ENCODE assay signal across 16 cellular contexts in genomic region chr19:54456423-54457373, GRCh38. TPM values are rescaled to one million over a fixed set of nuclear protein-coding genes. Genes with fewer than 3 reads are reported as not detected.
A peak's percentile ranks its signal among the peaks of the same experiment; 100 is the strongest.
DNase-seq lines count a peak whose midpoint lies in the region; ATAC-seq, FAIRE-seq and TF ChIP-seq lines count a peak whose summit lies in the region.
"Had no signal": no experiment of that assay in that cellular context is flagged by ENCODE, and none has a peak within 500 bp of the region (broad histone marks: within the 10 kb centered on the region; RNA-seq: fewer than 3 reads in every experiment).

No MANE protein-coding gene starts in this region.

- no peak overlapping the region for H3K4me3 ChIP-seq in K562
- H3K4me3 ChIP-seq: GM23338 had no signal

- H3K27me3 Mint-ChIP-seq in memory B cell, result no peaks in the 10 kb centered on the region
- no peaks in the 10 kb centered on the region for H3K27me3 Mint-ChIP-seq in stimulated activated naive CD8-positive, alpha-beta T cell treated with anti-CD3 and anti-CD28 coated beads, Interleukin-15, amount 100 ng/mL, for 72 hours

- H3K27me3 ChIP-seq in K562 (ENCODE audit: control insufficient read depth in 2 of 2, insufficient read depth in 2 of 2, low read length in 2 of 2), result no peaks in the 10 kb centered on the region

- 97% methylated on average over 25 of the region's 51 CpGs for WGBS in K562 (ENCODE audit: insufficient coverage, low coverage, missing lambda C conversion rate)

- no peak for DNase-seq in GM12891 (ENCODE audit: insufficient read length, low spot score)
- peak in 1 of 4 experiments; percentile 22 for DNase-seq in K562 (ENCODE audit: extremely low read depth in 1 of 4, low spot score in 3 of 4)
- no peak for DNase-seq in memory B cell (ENCODE audit: low spot score in 2 of 2)
- no peak for DNase-seq in stimulated activated naive CD8-positive, alpha-beta T cell treated with anti-CD3 and anti-CD28 coated beads, Interleukin-15, amount 100 ng/mL, for 72 hours
- DNase-seq in effector CD8-positive, alpha-beta T cell (lab: John Stamatoyannopoulos, UW), result no peak
- DNase-seq: ACHN, AML-193, NCI-H1048, NCI-H1436 treated with DMSO at 0.1 percent for 48 hours, NCI-H2029 treated with DMSO at 0.1 percent for 48 hours, NCI-H748 treated with DMSO at 0.1 percent for 48 hours had no signal

- H3K9me3 Mint-ChIP-seq in memory B cell, result no peaks in the 10 kb centered on the region
- no peaks in the 10 kb centered on the region for H3K9me3 Mint-ChIP-seq in stimulated activated naive CD8-positive, alpha-beta T cell treated with anti-CD3 and anti-CD28 coated beads, Interleukin-15, amount 100 ng/mL, for 72 hours
- H3K9me3 Mint-ChIP-seq: GM23338 had no signal

- intact Hi-C loops in K562 (cut with micrococcal nuclease), result no loop called here

- no peak overlapping the region for H3K4me3 Mint-ChIP-seq in memory B cell
- no peak overlapping the region for H3K4me3 Mint-ChIP-seq in stimulated activated naive CD8-positive, alpha-beta T cell treated with anti-CD3 and anti-CD28 coated beads, Interleukin-15, amount 100 ng/mL, for 72 hours
- H3K4me3 Mint-ChIP-seq: GM23338 had no signal

- TF ChIP-seq POLR2A in GM12891 (IDR thresholded peaks at IDR 0.05; ENCODE audit: low read depth, low read length) (no peak), K562 (conservative IDR thresholded peaks at IDR 0.05) (no peak)

- no peak for TF ChIP-seq EP300 in K562 (IDR thresholded peaks at IDR 0.05; ENCODE audit: low read length)

- no peak for TF ChIP-seq RAD21 in K562 (CRISPR knock-in tag; conservative IDR thresholded peaks at IDR 0.05 in 1 of 2, IDR thresholded peaks at IDR 0.05 in 1 of 2)

- ATAC-seq in K562, result no peak
- ATAC-seq in memory B cell (ENCODE audit: low read depth), result peak; percentile 8
- no peak for ATAC-seq in GM21529 (IDR thresholded peaks at IDR 0.05; ENCODE audit: unreplicated experiment)
- ATAC-seq in stimulated activated naive CD8-positive, alpha-beta T cell treated with anti-CD3 and anti-CD28 coated beads, Interleukin-15, amount 100 ng/mL, for 72 hours, result no peak
- ATAC-seq: GM23338 had no signal

- H3K27ac ChIP-seq in K562 (ENCODE audit: extremely low read depth, low read depth, low read length), result no peak overlapping the region
- H3K27ac ChIP-seq: KMS-11 had no signal

- no peak overlapping the region for H3K9ac ChIP-seq in K562 (ENCODE audit: insufficient read depth in 1 of 2, low read depth in 2 of 2, low read length in 2 of 2)
- H3K9ac ChIP-seq: KMS-11 had no signal

- peaks cover 24% of the 10 kb centered on the region for H4K20me1 ChIP-seq in K562 (replicated peaks; ENCODE audit: control insufficient read depth, insufficient read depth, low read length)

- POLR2A ChIA-PET in K562 (lab: Yijun Ruan, JAX), result interaction anchor here (0.7 to 0.9 kb wide), 2 partner anchors 8 to 28 kb away, joined by 3 to 4 read pairs; no protein-coding TSS in a partner anchor

- no peak overlapping the region for H3K4me2 ChIP-seq in K562 (ENCODE audit: insufficient read depth, low read length)
- H3K4me2 ChIP-seq: GM23338, KMS-11 had no signal

- peaks cover 0 to 27% of the 10 kb centered on the region in 2 experiments; a peak in 2 of 5 replicates for H3K4me1 ChIP-seq in K562 (replicated peaks in 1 of 2; ENCODE audit: control insufficient read depth in 2 of 2, insufficient read depth in 2 of 2, low read length in 2 of 2)

- H3K4me1 Mint-ChIP-seq in memory B cell, result peaks cover 16% of the 10 kb centered on the region
- peaks cover 62% of the 10 kb centered on the region for H3K4me1 Mint-ChIP-seq in stimulated activated naive CD8-positive, alpha-beta T cell treated with anti-CD3 and anti-CD28 coated beads, Interleukin-15, amount 100 ng/mL, for 72 hours

- FAIRE-seq in GM12891 (lab: Jason Lieb, UNC) (no peak), K562 (lab: Jason Lieb, UNC) (no peak)

- H2AFZ ChIP-seq in K562 (ENCODE audit: low read depth, low read length), result no peak overlapping the region
- H2AFZ ChIP-seq: GM23338 had no signal

- peaks cover 26% of the 10 kb centered on the region for H3K79me2 ChIP-seq in K562 (ENCODE audit: control insufficient read depth, insufficient read depth, low read length)

- H3K36me3 ChIP-seq in K562 (ENCODE audit: control insufficient read depth, insufficient read depth, low read length), result peaks cover 98% of the 10 kb centered on the region

- BruUV-seq in K562 (replicated peaks; lab: Mats Ljungman, UMichigan), result no TSS peak

- peaks cover 7% of the 10 kb centered on the region for H3K9me1 ChIP-seq in K562 (ENCODE audit: control insufficient read depth, insufficient read depth, low read length)

- H3K9me3 ChIP-seq in K562 (replicated peaks; ENCODE audit: control insufficient read depth, insufficient read depth, low read depth, low read length), result no peaks in the 10 kb centered on the region

- peaks cover 34% of the 10 kb centered on the region for H3K36me3 Mint-ChIP-seq in memory B cell

- in situ Hi-C loops in K562 (cut with MboI), result no loop called here

- CTCF ChIA-PET in K562 (lab: Yijun Ruan, JAX; ENCODE audit: low intra/inter-chr PET ratio), result no interaction called here

- peak overlapping the region; percentile 58 for H3K27ac Mint-ChIP-seq in memory B cell
- peak overlapping the region in 1 of 2 donors; percentile 60 for H3K27ac Mint-ChIP-seq in stimulated activated naive CD8-positive, alpha-beta T cell treated with anti-CD3 and anti-CD28 coated beads, Interleukin-15, amount 100 ng/mL, for 72 hours
- H3K27ac Mint-ChIP-seq: GM23338 had no signal

- no peak for TF ChIP-seq CTCF in K562 (IDR thresholded peaks at IDR 0.05 in 2 of 3, conservative IDR thresholded peaks at IDR 0.05 in 1 of 3; ENCODE audit: insufficient read depth in 2 of 3, low read depth in 1 of 3, low read length in 3 of 3)

RNA-seq across cellular contexts. Expression of gene LENG9, which starts 6.9 kb away (rescaled TPM):
- 2.0 TPM for polyA plus RNA-seq in GM12891 (2012; ENCODE audit: low read depth, missing spikeins)
- total RNA-seq in K562 (2011; cell fraction: chromatin; rRNA removed; ENCODE audit: low replicate concordance), result 0.53 TPM in 1 of 2 replicates, not detected in the other
- 1.2 TPM in 2 replicates for total RNA-seq in K562 (2011; cell fraction: nucleolus; rRNA removed)
- 0.44 and 0.61 TPM in 2 replicates for total RNA-seq in K562 (2011; cell fraction: nucleoplasm; rRNA removed)
- 0.64 and 1.6 TPM in 2 replicates for total RNA-seq in K562 (2014; rRNA removed)
- total RNA-seq in K562 (2014; rRNA removed; fragmentation: Illumina TruSeq; extraction: Trizol), result 0.10 TPM in 1 of 2 replicates, not detected in the other
- total RNA-seq in K562 (2015; rRNA removed; fragmentation: Illumina TruSeq; extraction: Trizol), result 0.38 and 0.43 TPM in 2 replicates
- total RNA-seq in K562 (2021), result 0.58 and 0.74 TPM in 2 replicates
- polyA plus RNA-seq in K562 (2011; rRNA removed), result 0.11 and 0.12 TPM in 2 replicates
- polyA plus RNA-seq in K562 (2011; cell fraction: cytosol; rRNA removed), result 0.32 and 0.64 TPM in 2 replicates
- polyA plus RNA-seq in K562 (2011; cell fraction: nucleus; rRNA removed), result 0.24 and 0.43 TPM in 2 replicates
- 0.35 and 0.48 TPM in 2 replicates for polyA plus RNA-seq in K562 (2012)
- polyA plus RNA-seq in K562 (2014; fragmentation: Illumina TruSeq; extraction: Trizol), result 0.06 and 0.28 TPM in 2 replicates
- under 1 TPM; 0.23 to 0.34 TPM for polyA plus RNA-seq in K562 (2014; fragmentation: Nextera tagmentation; extraction: Ambion mirVana)
- 0.15 and 0.32 TPM in 2 replicates for polyA plus RNA-seq in K562 (2014; rRNA removed)
- polyA minus RNA-seq in K562 (2011; rRNA and poly(A)+ RNA removed), result 0.28 TPM in 1 of 2 replicates, not detected in the other
- polyA minus RNA-seq in K562 (2011; cell fraction: cytosol; rRNA and poly(A)+ RNA removed), result 0.91 and 0.95 TPM in 2 replicates
- polyA minus RNA-seq in K562 (2011; cell fraction: nucleus; rRNA and poly(A)+ RNA removed), result 0.89 and 1.8 TPM in 2 replicates

RNA-seq across cellular contexts. Expression of gene LENG8, which starts 7.7 kb away (rescaled TPM):
- 142 TPM for polyA plus RNA-seq in GM12891 (2012; ENCODE audit: low read depth, missing spikeins)
- total RNA-seq in K562 (2011; cell fraction: chromatin; rRNA removed; ENCODE audit: low replicate concordance), result 299 and 811 TPM in 2 replicates
- 301 and 324 TPM in 2 replicates for total RNA-seq in K562 (2011; cell fraction: nucleolus; rRNA removed)
- 310 and 346 TPM in 2 replicates for total RNA-seq in K562 (2011; cell fraction: nucleoplasm; rRNA removed)
- total RNA-seq in K562 (2014; rRNA removed) (32.2 and 36.0 TPM in 2 replicates), K562 (2014; rRNA removed; fragmentation: Illumina TruSeq; extraction: Trizol) (6.0 and 8.4 TPM in 2 replicates), K562 (2015; rRNA removed; fragmentation: Illumina TruSeq; extraction: Trizol) (16.3 and 17.2 TPM in 2 replicates), K562 (2021) (116 and 146 TPM in 2 replicates)
- polyA plus RNA-seq in K562 (2011; rRNA removed) (28.1 and 70.4 TPM in 2 replicates), K562 (2014; fragmentation: Illumina TruSeq; extraction: Trizol) (44.5 and 79.0 TPM in 2 replicates), K562 (2014; fragmentation: Nextera tagmentation; extraction: Ambion mirVana) (1 to 10 TPM in 1 of 2 experiments, under 1 TPM in 1; 0.74 to 2.3 TPM), K562 (2014; rRNA removed) (125 and 144 TPM in 2 replicates)
- polyA plus RNA-seq in K562 (2011; cell fraction: cytosol; rRNA removed), result 32.2 and 33.2 TPM in 2 replicates
- 546 and 794 TPM in 2 replicates for polyA plus RNA-seq in K562 (2011; cell fraction: nucleus; rRNA removed)
- polyA plus RNA-seq in K562 (2012), result 103 and 172 TPM in 2 replicates
- 16.0 and 20.5 TPM in 2 replicates for polyA minus RNA-seq in K562 (2011; rRNA and poly(A)+ RNA removed)
- polyA minus RNA-seq in K562 (2011; cell fraction: cytosol; rRNA and poly(A)+ RNA removed), result 21.1 and 33.8 TPM in 2 replicates
- polyA minus RNA-seq in K562 (2011; cell fraction: nucleus; rRNA and poly(A)+ RNA removed), result 88.3 and 112 TPM in 2 replicates

RNA-seq across cellular contexts. Expression of gene CDC42EP5, which starts 16.4 kb away (rescaled TPM):
- polyA plus RNA-seq in GM12891 (2012; ENCODE audit: low read depth, missing spikeins), result 1.3 TPM
- total RNA-seq in K562 (2011; cell fraction: chromatin; rRNA removed; ENCODE audit: low replicate concordance), result not detected in 2 replicates
- not detected in 2 replicates for total RNA-seq in K562 (2011; cell fraction: nucleolus; rRNA removed)
- total RNA-seq in K562 (2011; cell fraction: nucleoplasm; rRNA removed), result not detected in 2 replicates
- total RNA-seq in K562 (2014; rRNA removed) (not detected in 2 replicates), K562 (2014; rRNA removed; fragmentation: Illumina TruSeq; extraction: Trizol) (not detected in 2 replicates), K562 (2015; rRNA removed; fragmentation: Illumina TruSeq; extraction: Trizol) (not detected in 2 replicates), K562 (2021) (0.29 and 0.38 TPM in 2 replicates)
- polyA plus RNA-seq in K562 (2011; rRNA removed) (0.09 and 0.15 TPM in 2 replicates), K562 (2014; fragmentation: Illumina TruSeq; extraction: Trizol) (not detected in 2 replicates), K562 (2014; fragmentation: Nextera tagmentation; extraction: Ambion mirVana) (not detected), K562 (2014; rRNA removed) (0.96 TPM in 1 of 2 replicates, not detected in the other)
- polyA plus RNA-seq in K562 (2011; cell fraction: cytosol; rRNA removed), result 0.67 TPM in 1 of 2 replicates, not detected in the other
- polyA plus RNA-seq in K562 (2011; cell fraction: nucleus; rRNA removed), result 0.14 and 0.54 TPM in 2 replicates
- 0.32 and 0.38 TPM in 2 replicates for polyA plus RNA-seq in K562 (2012)
- not detected in 2 replicates for polyA minus RNA-seq in K562 (2011; rRNA and poly(A)+ RNA removed)
- polyA minus RNA-seq in K562 (2011; cell fraction: cytosol; rRNA and poly(A)+ RNA removed), result not detected in 2 replicates
- polyA minus RNA-seq in K562 (2011; cell fraction: nucleus; rRNA and poly(A)+ RNA removed), result not detected in 2 replicates

RNA-seq across cellular contexts. Expression of gene TTYH1, which starts 41.4 kb away (rescaled TPM):
- 0.58 TPM for polyA plus RNA-seq in GM12891 (2012; ENCODE audit: low read depth, missing spikeins)
- not detected in 2 replicates for total RNA-seq in K562 (2011; cell fraction: chromatin; rRNA removed; ENCODE audit: low replicate concordance)
- not detected in 2 replicates for total RNA-seq in K562 (2011; cell fraction: nucleolus; rRNA removed)
- not detected in 2 replicates for total RNA-seq in K562 (2011; cell fraction: nucleoplasm; rRNA removed)
- total RNA-seq in K562 (2014; rRNA removed) (not detected in 2 replicates), K562 (2014; rRNA removed; fragmentation: Illumina TruSeq; extraction: Trizol) (not detected in 2 replicates), K562 (2015; rRNA removed; fragmentation: Illumina TruSeq; extraction: Trizol) (not detected in 2 replicates), K562 (2021) (not detected in 2 replicates)
- polyA plus RNA-seq in K562 (2011; rRNA removed) (not detected in 2 replicates), K562 (2014; fragmentation: Illumina TruSeq; extraction: Trizol) (not detected in 2 replicates), K562 (2014; fragmentation: Nextera tagmentation; extraction: Ambion mirVana) (under 1 TPM in 1 of 2 experiments, not detected in 1; 0.08 TPM), K562 (2014; rRNA removed) (not detected in 2 replicates)
- polyA plus RNA-seq in K562 (2011; cell fraction: cytosol; rRNA removed), result not detected in 2 replicates
- not detected in 2 replicates for polyA plus RNA-seq in K562 (2011; cell fraction: nucleus; rRNA removed)
- polyA plus RNA-seq in K562 (2012), result 0.17 and 0.36 TPM in 2 replicates
- polyA minus RNA-seq in K562 (2011; rRNA and poly(A)+ RNA removed), result not detected in 2 replicates
- not detected in 2 replicates for polyA minus RNA-seq in K562 (2011; cell fraction: cytosol; rRNA and poly(A)+ RNA removed)
- polyA minus RNA-seq in K562 (2011; cell fraction: nucleus; rRNA and poly(A)+ RNA removed), result not detected in 2 replicates
- total RNA-seq: M059J, NCI-H460 had no signal

RNA-seq across cellular contexts. Expression of gene LAIR2, which starts 45.9 kb away (rescaled TPM):
- 1.2 TPM for polyA plus RNA-seq in GM12891 (2012; ENCODE audit: low read depth, missing spikeins)
- total RNA-seq in K562 (2011; cell fraction: chromatin; rRNA removed; ENCODE audit: low replicate concordance), result not detected in 2 replicates
- total RNA-seq in K562 (2011; cell fraction: nucleolus; rRNA removed), result not detected in 2 replicates
- total RNA-seq in K562 (2011; cell fraction: nucleoplasm; rRNA removed), result not detected in 2 replicates
- total RNA-seq in K562 (2014; rRNA removed) (not detected in 2 replicates), K562 (2014; rRNA removed; fragmentation: Illumina TruSeq; extraction: Trizol) (not detected in 2 replicates), K562 (2015; rRNA removed; fragmentation: Illumina TruSeq; extraction: Trizol) (not detected in 2 replicates), K562 (2021) (0.34 TPM in 1 of 2 replicates, not detected in the other)
- polyA plus RNA-seq in K562 (2011; rRNA removed) (not detected in 2 replicates), K562 (2014; fragmentation: Illumina TruSeq; extraction: Trizol) (not detected in 2 replicates), K562 (2014; fragmentation: Nextera tagmentation; extraction: Ambion mirVana) (not detected), K562 (2014; rRNA removed) (not detected in 2 replicates)
- polyA plus RNA-seq in K562 (2011; cell fraction: cytosol; rRNA removed), result not detected in 2 replicates
- not detected in 2 replicates for polyA plus RNA-seq in K562 (2011; cell fraction: nucleus; rRNA removed)
- polyA plus RNA-seq in K562 (2012), result 0.29 TPM in 1 of 2 replicates, not detected in the other
- not detected in 2 replicates for polyA minus RNA-seq in K562 (2011; rRNA and poly(A)+ RNA removed)
- polyA minus RNA-seq in K562 (2011; cell fraction: cytosol; rRNA and poly(A)+ RNA removed), result not detected in 2 replicates
- polyA minus RNA-seq in K562 (2011; cell fraction: nucleus; rRNA and poly(A)+ RNA removed), result not detected in 2 replicates
- total RNA-seq: GM23338, M059J, NCI-H460 had no signal
- polyA plus RNA-seq: GM23338 had no signal
